ENCODE assay signal across 8 cellular contexts in genomic region chr15:73053398-73053723, GRCh38. TPM values are rescaled to one million over a fixed set of nuclear protein-coding genes. Genes with fewer than 3 reads are reported as not detected.
A peak's percentile ranks its signal among the peaks of the same experiment; 100 is the strongest.
DNase-seq lines count a peak whose midpoint lies in the region; ATAC-seq and TF ChIP-seq lines count a peak whose summit lies in the region.

No MANE protein-coding gene starts in this region.

- H3K4me3 ChIP-seq in BE2C (ENCODE audit: low read depth, low read length) (peak overlapping the region; percentile 46), Loucy (ENCODE audit: low read length, poor library complexity, severe bottlenecking) (peak overlapping the region; percentile 72), ectodermal cell (ENCODE audit: insufficient read depth, low read depth, low read length) (peak overlapping the region; percentile 79)

- H3K9me2 ChIP-seq in Loucy (replicated peaks; ENCODE audit: low read depth, low read length), result no peaks in the 10 kb centered on the region

- H3K4me3 Mint-ChIP-seq in nephron progenitor cell, result no peak overlapping the region

- TF ChIP-seq CTCF in BE2C (IDR thresholded peaks at IDR 0.05; ENCODE audit: low read depth, low read length), result no peak
- TF ChIP-seq CTCF in Loucy (conservative IDR thresholded peaks at IDR 0.05; ENCODE audit: low read length), result no peak
- TF ChIP-seq CTCF in nephron progenitor cell (IDR thresholded peaks at IDR 0.05), result no peak

- H3K27ac ChIP-seq in ectodermal cell (ENCODE audit: insufficient read depth, low read depth, low read length, poor library complexity, severe bottlenecking), result no peak overlapping the region

- no peaks in the 10 kb centered on the region for H3F3A ChIP-seq in Loucy (ENCODE audit: low read depth)

- ATAC-seq in GM19455 (IDR thresholded peaks at IDR 0.05; ENCODE audit: unreplicated experiment), result no peak

- no peaks in the 10 kb centered on the region for H3K4me1 ChIP-seq in BE2C
- H3K4me1 ChIP-seq in Loucy (ENCODE audit: insufficient read depth, low read length, poor library complexity, severe bottlenecking), result peaks cover 7% of the 10 kb centered on the region
- H3K4me1 ChIP-seq in ectodermal cell (ENCODE audit: control insufficient read depth, insufficient read depth, low read length), result peaks cover 13% of the 10 kb centered on the region

- peak overlapping the region; percentile 60 for H3K4me2 ChIP-seq in Loucy (ENCODE audit: low read depth, low read length, poor library complexity, severe bottlenecking)

- H3K9me3 ChIP-seq in BE2C (no peaks in the 10 kb centered on the region), Loucy (ENCODE audit: insufficient read depth, low read depth, low read length) (no peaks in the 10 kb centered on the region), ectodermal cell (ENCODE audit: control insufficient read depth, low read length) (no peaks in the 10 kb centered on the region)

- H3K9me3 Mint-ChIP-seq in nephron progenitor cell, result no peaks in the 10 kb centered on the region

- H3K79me2 ChIP-seq in Loucy (ENCODE audit: insufficient read depth, low read length), result no peaks in the 10 kb centered on the region

- WGBS in ectodermal cell, 2 experiments, result 4 to 5% methylated on average over 8 of the region's 8 CpGs

- H3K36me3 ChIP-seq in BE2C, result no peaks in the 10 kb centered on the region
- no peaks in the 10 kb centered on the region for H3K36me3 ChIP-seq in Loucy (ENCODE audit: insufficient read depth, low read length)
- H3K36me3 ChIP-seq in ectodermal cell (ENCODE audit: control insufficient read depth, insufficient read depth, low read length), result no peaks in the 10 kb centered on the region

- H2AFZ ChIP-seq in Loucy (ENCODE audit: low read length), result peak overlapping the region; percentile 64

- H3K27me3 Mint-ChIP-seq in nephron progenitor cell (ENCODE audit: low read depth, poor library complexity), result peaks cover 2% of the 10 kb centered on the region

- H3K27me3 ChIP-seq in BE2C (peaks cover 72% of the 10 kb centered on the region), Loucy (ENCODE audit: insufficient read depth, low read length, poor library complexity, severe bottlenecking) (peaks cover 44% of the 10 kb centered on the region), ectodermal cell (ENCODE audit: control insufficient read depth, insufficient read depth, low read length, poor library complexity, severe bottlenecking) (no peaks in the 10 kb centered on the region)

- H3K36me3 Mint-ChIP-seq in nephron progenitor cell (ENCODE audit: low read depth), result no peaks in the 10 kb centered on the region

- no peaks in the 10 kb centered on the region for H4K20me1 ChIP-seq in Loucy (ENCODE audit: insufficient read depth, low read length, poor library complexity, severe bottlenecking)

- H3K9ac ChIP-seq in Loucy (ENCODE audit: low read depth, low read length, poor library complexity, severe bottlenecking), result no peak overlapping the region

- peaks cover 34% of the 10 kb centered on the region for H3K4me1 Mint-ChIP-seq in nephron progenitor cell

- peak overlapping the region; percentile 95 for H3K27ac Mint-ChIP-seq in nephron progenitor cell

- DNase-seq in BE2C (no peak), nephron progenitor cell (no peak), NCI-H2081 treated with DMSO at 0.1 percent for 48 hours (lab: John Stamatoyannopoulos, UW) (no peak), NOMO-1 treated with DMSO at 0.1 percent for 48 hours (lab: John Stamatoyannopoulos, UW; ENCODE audit: unreplicated experiment) (no peak)
- DNase-seq in stimulated activated CD4-positive, alpha-beta T cell treated with anti-CD3 and anti-CD28 coated beads, Interleukin-2, amount 100 ng/mL, for 48 hours, result no peak

RNA-seq across cellular contexts. Expression of gene NEO1, which starts 1.1 kb away (rescaled TPM):
- 2.5 TPM for polyA plus RNA-seq in BE2C (2012; ENCODE audit: insufficient read depth, insufficient read length, low read depth)
- 124 TPM for polyA plus RNA-seq in ectodermal cell (2013, experiment 1 of 4)
- 135 TPM for polyA plus RNA-seq in ectodermal cell (2013, experiment 2 of 4)
- 88.9 TPM for polyA plus RNA-seq in ectodermal cell (2013, experiment 3 of 4)
- polyA plus RNA-seq in ectodermal cell (2013, experiment 4 of 4), result 104 TPM
